Comparison of ENCODE assay signal across 22 cellular contexts in the genomic region with DNA sequence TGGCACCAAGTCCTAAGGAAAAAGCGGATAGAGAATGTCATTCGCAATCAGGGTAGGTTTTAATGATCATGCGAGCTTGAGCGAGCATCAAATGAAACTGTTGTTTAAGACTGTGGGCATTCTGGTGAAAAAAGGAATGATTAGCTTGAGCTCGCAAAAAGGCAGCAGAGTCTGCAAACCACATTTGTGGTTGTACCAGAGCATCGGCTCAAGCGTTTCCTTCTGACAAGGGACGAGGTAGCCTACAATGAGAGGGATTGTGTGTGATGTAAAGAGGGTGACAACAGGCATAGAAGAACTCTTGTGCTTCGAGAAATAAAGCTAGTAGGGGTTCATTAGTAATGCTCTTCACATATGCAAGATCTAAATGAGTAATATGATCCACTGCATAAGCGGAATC. TPM values are rescaled to one million over a fixed set of nuclear protein-coding genes. Genes with fewer than 3 reads are reported as not detected.
A peak's percentile ranks its signal among the peaks of the same experiment; 100 is the strongest.
DNase-seq lines count a peak whose midpoint lies in the region; ATAC-seq, FAIRE-seq and TF ChIP-seq lines count a peak whose summit lies in the region.
"Had no signal": no experiment of that assay in that cellular context is flagged by ENCODE, and none has a peak within 500 bp of the region (broad histone marks: within the 10 kb centered on the region; RNA-seq: fewer than 3 reads in every experiment).

No MANE protein-coding gene starts in this region.

- no peak overlapping the region for H2BK20ac ChIP-seq in H1 (ENCODE audit: low read length)

- no peak overlapping the region for H4K91ac ChIP-seq in H1 (replicated peaks; ENCODE audit: insufficient read length, low read length)

- TF ChIP-seq RAD21 in H1 (IDR thresholded peaks at IDR 0.05 in 1 of 2, conservative IDR thresholded peaks at IDR 0.05 in 1 of 2; ENCODE audit: low read depth in 2 of 2, low read length in 2 of 2), result no peak

- no peaks in the 10 kb centered on the region for H3K36me3 Mint-ChIP-seq in activated naive CD4-positive, alpha-beta T cell treated with anti-CD3 and anti-CD28 coated beads for 36 hours (ENCODE audit: low read depth)
- no peaks in the 10 kb centered on the region for H3K36me3 Mint-ChIP-seq in T-cell

- WGBS in H1 (ENCODE audit: extremely low coverage in 1 of 2, insufficient coverage in 1 of 2, insufficient read length in 1 of 2, insufficient replicate concordance in 2 of 2, low coverage in 1 of 2, low lambda C conversion rate in 2 of 2, missing lambda C conversion rate in 1 of 2), 2 experiments, result 87% methylated on average over 10 of the region's 10 CpGs; no CpG with 5 or more reads in 1 of the 2 experiments

- H4K5ac ChIP-seq in H1 (ENCODE audit: insufficient read length, low read depth, low read length), result no peak overlapping the region

- H2BK5ac ChIP-seq in H1 (ENCODE audit: low read depth, low read length), result no peak overlapping the region

- no peaks in the 10 kb centered on the region for H3K9me3 Mint-ChIP-seq in activated naive CD4-positive, alpha-beta T cell treated with anti-CD3 and anti-CD28 coated beads for 36 hours
- H3K9me3 Mint-ChIP-seq in T-cell, result no peaks in the 10 kb centered on the region
- no peaks in the 10 kb centered on the region for H3K9me3 Mint-ChIP-seq in stimulated activated naive CD8-positive, alpha-beta T cell treated with anti-CD3 and anti-CD28 coated beads, Interleukin-15, amount 100 ng/mL, for 72 hours
- H3K9me3 Mint-ChIP-seq: activated T-helper 1 cell treated with anti-CD3 and anti-CD28 coated beads, Interleukin-12 subunit alpha, Interleukin-12 subunit beta, Interleukin-2, Interleukin-4 antibody, amounts not matched to agents 30 ng/mL and 10 ng/mL and 1 ng/mL, durations not matched to agents 14 hours and 24 hours and 36 hours had no signal

- no peak overlapping the region for H4K8ac ChIP-seq in H1 (ENCODE audit: extremely low read depth, insufficient read depth, low read length)

- H2BK12ac ChIP-seq in H1 (ENCODE audit: low read depth, low read length), result no peak overlapping the region

- no peak overlapping the region for H3K4me2 ChIP-seq in H1 (ENCODE audit: insufficient read depth in 1 of 2, low read depth in 2 of 2, low read length in 2 of 2)

- H2BK120ac ChIP-seq in H1 (replicated peaks; ENCODE audit: low read depth, low read length), result no peak overlapping the region

- H3K23ac ChIP-seq in H1 (ENCODE audit: insufficient read length), result no peak overlapping the region

- ATAC-seq in T-cell (replicated peaks in 1 of 4) (peak in 3 of 4 experiments; percentile 40 to 60 (median 46)), HG03045 (IDR thresholded peaks at IDR 0.05; ENCODE audit: unreplicated experiment) (no peak)
- peak; percentile 61 for ATAC-seq in stimulated activated naive CD8-positive, alpha-beta T cell treated with anti-CD3 and anti-CD28 coated beads, Interleukin-15, amount 100 ng/mL, for 72 hours
- ATAC-seq: gastroesophageal sphincter, sciatic nerve had no signal

- no peak overlapping the region for H3K56ac ChIP-seq in H1 (replicated peaks; ENCODE audit: insufficient read length, low read depth, low read length)

- no peaks in the 10 kb centered on the region for H3K27me3 ChIP-seq in H1 (replicated peaks in 1 of 4; ENCODE audit: control insufficient read depth in 3 of 4, extremely low read depth in 1 of 4, insufficient read depth in 3 of 4, low read length in 3 of 4)
- H3K27me3 ChIP-seq: vagina had no signal

- peak; percentile 13 for FAIRE-seq in H1 (lab: Jason Lieb, UNC)
- FAIRE-seq: G401.6 had no signal

- no peaks in the 10 kb centered on the region for H3K27me3 Mint-ChIP-seq in activated naive CD4-positive, alpha-beta T cell treated with anti-CD3 and anti-CD28 coated beads for 36 hours (ENCODE audit: low read depth)
- H3K27me3 Mint-ChIP-seq in T-cell, result no peaks in the 10 kb centered on the region
- H3K27me3 Mint-ChIP-seq in stimulated activated naive CD8-positive, alpha-beta T cell treated with anti-CD3 and anti-CD28 coated beads, Interleukin-15, amount 100 ng/mL, for 72 hours, result no peaks in the 10 kb centered on the region

- H3K23me2 ChIP-seq in H1 (ENCODE audit: low read depth, low read length), result no peaks in the 10 kb centered on the region

- TF ChIP-seq EP300 in H1 (IDR thresholded peaks at IDR 0.05; ENCODE audit: borderline replicate concordance in 1 of 2, low read depth in 2 of 2, low read length in 2 of 2), result no peak

- no peak overlapping the region for H3K27ac Mint-ChIP-seq in activated naive CD4-positive, alpha-beta T cell treated with anti-CD3 and anti-CD28 coated beads for 36 hours
- peak overlapping the region; percentile 46 to 68 for H3K27ac Mint-ChIP-seq in T-cell
- no peak overlapping the region for H3K27ac Mint-ChIP-seq in stimulated activated naive CD8-positive, alpha-beta T cell treated with anti-CD3 and anti-CD28 coated beads, Interleukin-15, amount 100 ng/mL, for 72 hours
- H3K27ac Mint-ChIP-seq: activated T-helper 1 cell treated with anti-CD3 and anti-CD28 coated beads, Interleukin-12 subunit alpha, Interleukin-12 subunit beta, Interleukin-2, Interleukin-4 antibody, amounts not matched to agents 30 ng/mL and 10 ng/mL and 1 ng/mL, durations not matched to agents 14 hours and 24 hours and 36 hours had no signal

- no peaks in the 10 kb centered on the region; a peak in 1 of 8 replicates for H3K36me3 ChIP-seq in H1 (ENCODE audit: control insufficient read depth in 2 of 4, insufficient read depth in 4 of 4, low read length in 3 of 4)
- H3K36me3 ChIP-seq: gastroesophageal sphincter, left ventricle myocardium inferior, vagina had no signal

- peaks cover 0 to 5% (median 2%) of the 10 kb centered on the region in 4 experiments; a peak in 3 of 7 replicates for H3K4me1 ChIP-seq in H1 (replicated peaks in 1 of 4; ENCODE audit: control insufficient read depth in 3 of 4, insufficient read depth in 4 of 4, low read length in 3 of 4)
- H3K4me1 ChIP-seq: vagina had no signal

- H3K4me1 Mint-ChIP-seq in activated naive CD4-positive, alpha-beta T cell treated with anti-CD3 and anti-CD28 coated beads for 36 hours (ENCODE audit: low read depth), result peaks cover 54% of the 10 kb centered on the region
- H3K4me1 Mint-ChIP-seq in T-cell, result peaks cover 26 to 47% (median 28%) of the 10 kb centered on the region in 3 donors
- H3K4me1 Mint-ChIP-seq in stimulated activated naive CD8-positive, alpha-beta T cell treated with anti-CD3 and anti-CD28 coated beads, Interleukin-15, amount 100 ng/mL, for 72 hours, result peaks cover 52% of the 10 kb centered on the region

- CTCF ChIA-PET in activated naive CD4-positive, alpha-beta T cell treated with anti-CD3 and anti-CD28 coated beads for 36 hours (lab: Charles Lee), result interaction anchor here (0.8 to 8.9 kb wide), 17 partner anchors 9 to 343 kb away, joined by 3 to 84 read pairs (median 5); a partner anchor contains a TSS
- CTCF ChIA-PET in T-cell (lab: Charles Lee) (interaction anchor here (0.8 to 7.2 kb wide), 14 partner anchors 9 to 231 kb away, joined by 3 to 101 read pairs (median 5); a partner anchor contains a TSS), H1 (lab: Charles Lee; ENCODE audit: partially characterized antibody) (interaction anchor here (0.8 to 6.8 kb wide), 9 partner anchors 11 to 232 kb away, joined by 3 to 41 read pairs (median 8); a partner anchor contains a TSS)

- peak overlapping the region; percentile 51 for H3K4me3 Mint-ChIP-seq in activated naive CD4-positive, alpha-beta T cell treated with anti-CD3 and anti-CD28 coated beads for 36 hours
- peak overlapping the region in 2 of 3 donors; percentile 18 to 46 for H3K4me3 Mint-ChIP-seq in T-cell
- peak overlapping the region; percentile 65 to 72 for H3K4me3 Mint-ChIP-seq in stimulated activated naive CD8-positive, alpha-beta T cell treated with anti-CD3 and anti-CD28 coated beads, Interleukin-15, amount 100 ng/mL, for 72 hours
- H3K4me3 Mint-ChIP-seq: activated T-helper 1 cell treated with anti-CD3 and anti-CD28 coated beads, Interleukin-12 subunit alpha, Interleukin-12 subunit beta, Interleukin-2, Interleukin-4 antibody, amounts not matched to agents 30 ng/mL and 10 ng/mL and 1 ng/mL, durations not matched to agents 14 hours and 24 hours and 36 hours had no signal

- TF ChIP-seq CTCF in H1 (IDR thresholded peaks at IDR 0.05; ENCODE audit: control extremely low read depth in 1 of 3, insufficient read depth in 1 of 3, low read depth in 1 of 3, low read length in 3 of 3), result no peak

- H3K79me2 ChIP-seq in H1 (ENCODE audit: control insufficient read depth in 1 of 2, insufficient read depth in 2 of 2, low read length in 2 of 2), result no peaks in the 10 kb centered on the region

- H2AFZ ChIP-seq in H1 (ENCODE audit: low read length), result no peak overlapping the region

- DNase-seq in activated naive CD4-positive, alpha-beta T cell treated with anti-CD3 and anti-CD28 coated beads for 36 hours, result peak; percentile 23
- DNase-seq in activated naive CD4-positive, alpha-beta T cell (lab: John Stamatoyannopoulos, UW), result no peak
- DNase-seq in T-cell, result no peak
- no peak for DNase-seq in H1 (ENCODE audit: low read depth in 1 of 2, low spot score in 2 of 2)
- no peak for DNase-seq in stimulated activated naive CD8-positive, alpha-beta T cell treated with anti-CD3 and anti-CD28 coated beads, Interleukin-15, amount 100 ng/mL, for 72 hours
- DNase-seq in NCI-H1417 (lab: John Stamatoyannopoulos, UW), result no peak
- DNase-seq in OCI-M1 (lab: John Stamatoyannopoulos, UW), result no peak
- DNase-seq: activated CD4-positive, alpha-beta T cell treated with anti-CD3 and anti-CD28 coated beads for 4 hours; amniotic stem cell; dorsolateral prefrontal cortex; left ventricle myocardium inferior; NCI-H1417 treated with DMSO at 0.1 percent for 48 hours; NCI-H526 treated with DMSO at 0.1 percent for 48 hours; occipital lobe had no signal

- H3K4ac ChIP-seq in H1 (replicated peaks; ENCODE audit: insufficient read length, low read depth, low read length), result no peak overlapping the region

- H3K18ac ChIP-seq in H1 (ENCODE audit: extremely low read depth, low read length), result no peak overlapping the region

- H3K79me1 ChIP-seq in H1 (ENCODE audit: low read depth, low read length), result no peaks in the 10 kb centered on the region

- H3K14ac ChIP-seq in H1 (ENCODE audit: insufficient read length), result no peak overlapping the region

- H2AK5ac ChIP-seq in H1 (ENCODE audit: low read depth, low read length), result no peak overlapping the region

- no peak overlapping the region for H3K4me3 ChIP-seq in H1 (ENCODE audit: extremely low read depth in 1 of 4, insufficient read depth in 2 of 4, low read depth in 3 of 4, low read length in 4 of 4)
- H3K4me3 ChIP-seq: gastroesophageal sphincter, left ventricle myocardium inferior, vagina had no signal

- intact Hi-C loops in activated naive CD4-positive, alpha-beta T cell treated with anti-CD3 and anti-CD28 coated beads for 36 hours (cut with micrococcal nuclease), result loop anchor here (1.0 kb wide), 1 partner anchor 10 kb away; no protein-coding TSS in a partner anchor

- no peaks in the 10 kb centered on the region for H4K20me1 ChIP-seq in H1 (replicated peaks in 1 of 2; ENCODE audit: control insufficient read depth in 1 of 2, insufficient read depth in 2 of 2, low read length in 2 of 2)

- H3K9me3 ChIP-seq in H1 (ENCODE audit: insufficient read depth in 2 of 2, low read depth in 1 of 2, low read length in 1 of 2), result no peaks in the 10 kb centered on the region; a peak in 1 of 4 replicates
- H3K9me3 ChIP-seq: gastroesophageal sphincter, left ventricle myocardium inferior, vagina had no signal

- no peak overlapping the region for H3K27ac ChIP-seq in H1 (ENCODE audit: low read depth, low read length)
- H3K27ac ChIP-seq: gastroesophageal sphincter, left ventricle myocardium inferior, vagina had no signal

- POLR2A ChIA-PET in T-cell (lab: Charles Lee) (interaction anchor here in 1 of 2 donors (0.7 to 1.1 kb wide), 3 partner anchors 9 to 266 kb away, joined by 3 to 5 read pairs (median 3); no protein-coding TSS in a partner anchor), H1 (lab: Charles Lee; ENCODE audit: partially characterized antibody) (no interaction called here)

- no peak overlapping the region for H3K9ac ChIP-seq in H1 (replicated peaks in 1 of 4; ENCODE audit: extremely low read depth in 1 of 4, low read depth in 3 of 4, low read length in 3 of 4)

- no peak overlapping the region for H2BK15ac ChIP-seq in H1 (ENCODE audit: low read length)

- TF ChIP-seq POLR2A in H1 (IDR thresholded peaks at IDR 0.05; ENCODE audit: control extremely low read depth in 1 of 2, low read depth in 2 of 2, low read length in 2 of 2), result no peak

RNA-seq across cellular contexts. Expression of a gene that starts 11.1 kb away (rescaled TPM):
- 100 to 1,000 TPM; 338 to 340 TPM for total RNA-seq in activated naive CD4-positive, alpha-beta T cell treated with anti-CD3 and anti-CD28 coated beads for 36 hours
- 100 to 1,000 TPM; 249 to 393 (median 273) TPM for total RNA-seq in T-cell
- not detected in 2 replicates for total RNA-seq in H1 (2021; fragmentation: NEBNext Ultra II Directional; extraction: Animal tissue kit (Norgen Biotek cat#: 25700))
- 0.08 TPM in 1 of 2 replicates, not detected in the other for polyA plus RNA-seq in H1 (2011; rRNA removed)
- polyA plus RNA-seq in H1 (2011; cell fraction: cytosol; rRNA removed), result 0.05 TPM
- not detected for polyA plus RNA-seq in H1 (2011; cell fraction: nucleus; rRNA removed)
- 0.11 to 0.46 TPM (median 0.28 TPM) in 4 replicates for polyA plus RNA-seq in H1 (2012, experiment 1 of 2)
- polyA plus RNA-seq in H1 (2012, experiment 2 of 2), result not detected
- polyA plus RNA-seq in H1 (2013, experiment 1 of 2), result not detected
- polyA plus RNA-seq in H1 (2013, experiment 2 of 2), result not detected
- polyA minus RNA-seq in H1 (2011; rRNA and poly(A)+ RNA removed), result not detected in 2 replicates
- polyA minus RNA-seq in H1 (2011; cell fraction: cytosol; rRNA and poly(A)+ RNA removed), result not detected
- polyA minus RNA-seq in H1 (2011; cell fraction: nucleus; rRNA and poly(A)+ RNA removed), result not detected
- total RNA-seq: epithelial cell of proximal tubule, HT-29 had no signal

RNA-seq across cellular contexts. Expression of a gene that starts 16.3 kb away (rescaled TPM):
- total RNA-seq in activated naive CD4-positive, alpha-beta T cell treated with anti-CD3 and anti-CD28 coated beads for 36 hours, result 10 to 100 TPM; 79.9 to 82.2 TPM
- total RNA-seq in T-cell, result 10 to 100 TPM in 4 of 5 donors, 1 to 10 TPM in 1; 9.5 to 32.0 (median 25.5) TPM
- not detected in 2 replicates for total RNA-seq in H1 (2021; fragmentation: NEBNext Ultra II Directional; extraction: Animal tissue kit (Norgen Biotek cat#: 25700))
- not detected in 2 replicates for polyA plus RNA-seq in H1 (2011; rRNA removed)
- not detected for polyA plus RNA-seq in H1 (2011; cell fraction: cytosol; rRNA removed)
- polyA plus RNA-seq in H1 (2011; cell fraction: nucleus; rRNA removed), result not detected
- polyA plus RNA-seq in H1 (2012, experiment 1 of 2), result not detected in 4 replicates
- polyA plus RNA-seq in H1 (2012, experiment 2 of 2), result not detected
- polyA plus RNA-seq in H1 (2013, experiment 1 of 2), result not detected
- 0.02 TPM for polyA plus RNA-seq in H1 (2013, experiment 2 of 2)
- not detected in 2 replicates for polyA minus RNA-seq in H1 (2011; rRNA and poly(A)+ RNA removed)
- not detected for polyA minus RNA-seq in H1 (2011; cell fraction: cytosol; rRNA and poly(A)+ RNA removed)
- polyA minus RNA-seq in H1 (2011; cell fraction: nucleus; rRNA and poly(A)+ RNA removed), result not detected
- total RNA-seq: HT-29, occipital lobe had no signal

Comparison
In these comparisons a context has a peak if more than half of its experiments do, and no peak if none do; other contexts are left out.
1. H3K27ac Mint-ChIP-seq: peak in T-cell (2 of 2); none in activated naive CD4-positive, alpha-beta T cell treated with anti-CD3 and anti-CD28 coated beads for 36 hours (single experiment) and stimulated activated naive CD8-positive, alpha-beta T cell treated with anti-CD3 and anti-CD28 coated beads, Interleukin-15, amount 100 ng/mL, for 72 hours (0 of 2).
2. RNA of a gene that starts 11.1 kb away (total RNA-seq): 338 to 340 TPM in activated naive CD4-positive, alpha-beta T cell treated with anti-CD3 and anti-CD28 coated beads for 36 hours and 249 to 393 TPM in T-cell; not detected in H1; every median in the first group is over 100 times any median in the second.
3. RNA of a gene that starts 16.3 kb away (total RNA-seq): 79.9 to 82.2 TPM in activated naive CD4-positive, alpha-beta T cell treated with anti-CD3 and anti-CD28 coated beads for 36 hours and 9.5 to 32.0 TPM in T-cell; not detected in H1; every median in the first group is over 10 times any median in the second.
4. Peak in every context shown above with its lines, with median percentiles within 50 percentile points of each other: H3K4me3 Mint-ChIP-seq.